Comparison of ENCODE assay signal across 18 cellular contexts in the genomic region with DNA sequence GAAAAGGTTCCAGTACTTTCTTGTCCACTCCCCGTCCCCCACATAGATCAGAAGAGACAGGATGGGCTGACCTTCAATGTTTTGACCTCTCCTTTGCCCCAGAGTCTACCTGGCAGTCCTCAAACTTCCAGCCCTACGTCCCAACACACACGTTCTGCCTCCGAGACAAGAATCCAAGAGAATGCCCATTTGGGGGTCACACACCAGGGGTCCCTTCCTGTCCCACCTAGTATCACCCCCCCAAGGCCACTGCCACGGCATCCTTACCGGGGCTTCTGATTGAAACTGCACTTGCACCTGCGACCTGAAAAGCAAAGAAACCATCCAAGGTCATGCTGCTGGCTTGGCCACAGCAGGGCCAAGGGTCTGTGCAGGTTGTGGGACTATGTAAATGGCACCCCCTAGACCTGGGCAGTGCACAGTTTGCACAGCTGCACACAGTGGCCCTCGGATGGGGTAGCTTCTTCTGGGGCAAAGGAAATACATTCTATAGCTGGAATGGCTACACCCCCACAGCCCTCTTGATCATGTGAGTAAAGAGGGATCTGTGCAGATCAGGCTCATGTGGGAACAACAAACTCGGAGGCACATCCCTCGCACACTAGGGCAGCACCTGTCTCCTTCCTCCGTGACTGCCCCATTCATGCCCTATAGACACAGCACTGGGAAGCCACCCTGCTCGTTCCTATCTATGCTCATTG. TPM values are rescaled to one million over a fixed set of nuclear protein-coding genes. Genes with fewer than 3 reads are reported as not detected.
A peak's percentile ranks its signal among the peaks of the same experiment; 100 is the strongest.
DNase-seq lines count a peak whose midpoint lies in the region; ATAC-seq, FAIRE-seq and TF ChIP-seq lines count a peak whose summit lies in the region.
"Had no signal": no experiment of that assay in that cellular context is flagged by ENCODE, and none has a peak within 500 bp of the region (broad histone marks: within the 10 kb centered on the region; RNA-seq: fewer than 3 reads in every experiment).

No MANE protein-coding gene starts in this region.

- FAIRE-seq in HepG2 (lab: Jason Lieb, UNC): no peak

- no peaks in the 10 kb centered on the region for H3K9me1 ChIP-seq in IMR-90 (ENCODE audit: insufficient read depth, low read length)

- no peak overlapping the region for H3K18ac ChIP-seq in IMR-90 (ENCODE audit: low read depth, low read length)

- no peaks in the 10 kb centered on the region for H3K36me3 ChIP-seq in IMR-90 (ENCODE audit: control insufficient read depth, insufficient read depth, low read length)
- no peaks in the 10 kb centered on the region for H3K36me3 ChIP-seq in HepG2 (replicated peaks in 1 of 2; ENCODE audit: control insufficient read depth in 1 of 2, insufficient read depth in 2 of 2, low read length in 2 of 2)
- H3K36me3 ChIP-seq in stomach: peaks cover 0 to 53% (median 12%) of the 10 kb centered on the region in 4 donors
- peaks cover 0 to 48% of the 10 kb centered on the region in 2 donors for H3K36me3 ChIP-seq in gastroesophageal sphincter
- H3K36me3 ChIP-seq: gastrocnemius medialis had no signal

- H2BK120ac ChIP-seq in IMR-90 (ENCODE audit: low read depth, low read length): no peak overlapping the region

- intact Hi-C loops in IMR-90 (cut with micrococcal nuclease) (no loop called here), HepG2 (cut with micrococcal nuclease; ENCODE audit: unreplicated experiment) (loop anchor here (10.0 kb wide), 1 partner anchor 64 kb away; no protein-coding TSS in a partner anchor), stomach (cut with DNase I; ENCODE audit: low total_unique reads) (no loop called here)

- in situ Hi-C loops in IMR-90 (cut with MboI; ENCODE audit: low sequenced_read_pairs) (loop anchor here (5.0 kb wide), 1 partner anchor 106 kb away; no protein-coding TSS in a partner anchor), HepG2 (cut with HindIII; ENCODE audit: extremely low pct_ligation_motif_present, low pct_unique_long_range_greater_than_20kb) (no loop called here)

- H3K4me2 ChIP-seq in IMR-90 (ENCODE audit: low read depth, low read length) (no peak overlapping the region), HepG2 (ENCODE audit: low read depth, low read length) (no peak overlapping the region)

- no peak overlapping the region for H3K9ac ChIP-seq in IMR-90 (ENCODE audit: low read depth, low read length)
- no peak overlapping the region for H3K9ac ChIP-seq in HepG2 (ENCODE audit: insufficient read depth, low read depth, low read length)

- no peaks in the 10 kb centered on the region for H3K79me1 ChIP-seq in IMR-90 (ENCODE audit: low read depth in 1 of 2, low read length in 2 of 2)

- H2AFZ ChIP-seq in IMR-90 (replicated peaks; ENCODE audit: low read length, poor library complexity): no peak overlapping the region
- no peak overlapping the region for H2AFZ ChIP-seq in HepG2 (ENCODE audit: low read length)

- DNase-seq in activated CD4-positive, CD25-positive, alpha-beta regulatory T cell treated with anti-CD3 and anti-CD28 coated beads, Interleukin-2, amount 50 U/mL, for 72 hours: peak; percentile 8
- DNase-seq in activated CD4-positive, CD25-positive, alpha-beta regulatory T cell (lab: John Stamatoyannopoulos, UW): no peak
- DNase-seq in IMR-90: no peak
- DNase-seq in HepG2 (ENCODE audit: low spot score): no peak
- peak; percentile 16 for DNase-seq in stomach
- DNase-seq in DMS79 (lab: John Stamatoyannopoulos, UW): no peak
- DNase-seq in epidermal melanocyte (ENCODE audit: insufficient read length, low spot score): no peak
- DNase-seq: Calu3; gastrocnemius medialis; Kasumi-1; NCI-H1092; NCI-H526; stimulated activated CD4-positive, alpha-beta T cell treated with anti-CD3 and anti-CD28 coated beads, Interleukin-15, amount 100 ng/mL, for 24 hours had no signal

- dilution Hi-C loops in IMR-90 (cut with HindIII; ENCODE audit: low sequenced_read_pairs, unreplicated experiment): no loop called here

- TF ChIP-seq EP300 in HepG2 (IDR thresholded peaks at IDR 0.05; ENCODE audit: low read depth in 2 of 2, low read length in 2 of 2) (no peak), HepG2 (CRISPR knock-in tag; IDR thresholded peaks at IDR 0.05; ENCODE audit: borderline replicate concordance) (no peak), stomach (IDR thresholded peaks at IDR 0.05) (no peak), gastroesophageal sphincter (IDR thresholded peaks at IDR 0.05) (no peak)

- peak overlapping the region; percentile 5 for H2AK9ac ChIP-seq in IMR-90 (replicated peaks; ENCODE audit: low read depth, low read length, poor library complexity)

- TF ChIP-seq CTCF in IMR-90 (conservative IDR thresholded peaks at IDR 0.05; ENCODE audit: low read depth, low read length) (no peak), HepG2 (CRISPR knock-in tag; IDR thresholded peaks at IDR 0.05) (0 out of 2 replicates have a peak, but pooled peaks have one; percentile 5), stomach (IDR thresholded peaks at IDR 0.05) (no peak), gastroesophageal sphincter (IDR thresholded peaks at IDR 0.05) (no peak)

- CTCF ChIA-PET in IMR-90 (lab: Yijun Ruan, JAX) (interaction anchor here (2.4 kb wide), 1 partner anchor 106 kb away, joined by 12 read pairs; no protein-coding TSS in a partner anchor), HepG2 (lab: Yijun Ruan, JAX; ENCODE audit: low intra/inter-chr PET ratio, low total read pairs) (no interaction called here)

- 67% methylated on average over 3 of the region's 12 CpGs; no CpG with 5 or more reads in 1 of the 2 experiments for whole genome bisulfite sequencing in IMR-90 (ENCODE audit: extremely low coverage in 2 of 2, insufficient read length in 1 of 2), 2 experiments
- WGBS in HepG2 (ENCODE audit: low lambda C conversion rate): 22% methylated on average over 12 of the region's 12 CpGs
- WGBS in stomach, 5 donors: 84 to 93% (median 85%) methylated on average over 10 to 12 of the region's 12 CpGs
- 82 to 92% methylated on average over 6 to 10 of the region's 12 CpGs for WGBS in gastroesophageal sphincter (ENCODE audit: low coverage in 1 of 2), 2 donors

- H2BK5ac ChIP-seq in IMR-90 (ENCODE audit: low read depth, low read length, poor library complexity, severe bottlenecking): no peak overlapping the region

- H2BK20ac ChIP-seq in IMR-90 (ENCODE audit: low read depth, low read length): no peak overlapping the region

- H3K4ac ChIP-seq in IMR-90 (ENCODE audit: low read depth, low read length): no peak overlapping the region

- no peaks in the 10 kb centered on the region for H3K4me1 ChIP-seq in IMR-90 (ENCODE audit: control insufficient read depth, insufficient read depth, low read length)
- peaks cover 14% of the 10 kb centered on the region for H3K4me1 ChIP-seq in HepG2 (ENCODE audit: insufficient read depth, low read length)
- H3K4me1 ChIP-seq in stomach: peaks cover 0 to 23% (median 11%) of the 10 kb centered on the region in 4 donors
- peaks cover 0 to 21% (median 0%) of the 10 kb centered on the region in 3 donors for H3K4me1 ChIP-seq in gastroesophageal sphincter

- POLR2A ChIA-PET in IMR-90 (lab: Charles Lee; ENCODE audit: unreplicated experiment): no interaction called here
- POLR2A ChIA-PET in HepG2 (lab: Yijun Ruan, JAX): no interaction called here

- no peak overlapping the region for H3K23ac ChIP-seq in IMR-90 (ENCODE audit: low read depth, low read length)

- ATAC-seq in IMR-90 (ENCODE audit: low read depth): no peak
- no peak for ATAC-seq in HepG2
- ATAC-seq in gastroesophageal sphincter: no peak
- ATAC-seq: T-cell had no signal

- no peak overlapping the region for H3K56ac ChIP-seq in IMR-90 (ENCODE audit: extremely low read depth, insufficient read depth, low read length)

- peaks cover 20% of the 10 kb centered on the region for H3K27me3 ChIP-seq in IMR-90 (ENCODE audit: control insufficient read depth, insufficient read depth, low read length)
- H3K27me3 ChIP-seq in HepG2 (ENCODE audit: control insufficient read depth in 1 of 2, insufficient read depth in 2 of 2, low read length in 2 of 2): peaks cover 10 to 51% of the 10 kb centered on the region in 2 experiments; a peak in 3 of 5 replicates
- no peaks in the 10 kb centered on the region for H3K27me3 ChIP-seq in stomach
- no peaks in the 10 kb centered on the region for H3K27me3 ChIP-seq in gastroesophageal sphincter
- H3K27me3 ChIP-seq: cardiac muscle cell, gastrocnemius medialis had no signal

- H3K79me2 ChIP-seq in HepG2 (ENCODE audit: insufficient read depth, low read length): no peaks in the 10 kb centered on the region

- TF ChIP-seq POLR2A in IMR-90 (IDR thresholded peaks at IDR 0.05; ENCODE audit: low read depth, low read length) (no peak), HepG2 (IDR thresholded peaks at IDR 0.05; ENCODE audit: insufficient read depth in 1 of 2, low read depth in 2 of 2, low read length in 2 of 2) (no peak), stomach (IDR thresholded peaks at IDR 0.05) (no peak), gastroesophageal sphincter (IDR thresholded peaks at IDR 0.05) (no peak)

- H3K27ac ChIP-seq in IMR-90 (ENCODE audit: insufficient read depth, low read length): no peak overlapping the region
- H3K27ac ChIP-seq in HepG2 (ENCODE audit: extremely low read length, insufficient read depth, low read length): no peak overlapping the region
- no peak overlapping the region for H3K27ac ChIP-seq in stomach
- no peak overlapping the region for H3K27ac ChIP-seq in gastroesophageal sphincter
- H3K27ac ChIP-seq: 22Rv1, cardiac muscle cell, tibial artery had no signal

- H3K9me3 ChIP-seq in IMR-90 (ENCODE audit: control insufficient read depth, insufficient read depth, low read length) (no peaks in the 10 kb centered on the region), HepG2 (ENCODE audit: low read length) (no peaks in the 10 kb centered on the region), stomach (no peaks in the 10 kb centered on the region), gastroesophageal sphincter (no peaks in the 10 kb centered on the region)
- H3K9me3 ChIP-seq: gastrocnemius medialis, tibial artery had no signal

- H4K91ac ChIP-seq in IMR-90 (ENCODE audit: insufficient read depth, low read depth, low read length): no peak overlapping the region

- no peak overlapping the region for H4K8ac ChIP-seq in IMR-90 (ENCODE audit: low read depth in 2 of 2, low read length in 2 of 2)

- BruUV-seq in IMR-90 (replicated peaks; lab: Mats Ljungman, UMichigan) (no TSS peak), HepG2 (replicated peaks; lab: Mats Ljungman, UMichigan) (no TSS peak)

- H2BK15ac ChIP-seq in IMR-90 (ENCODE audit: low read depth, low read length): no peak overlapping the region

- H2AK5ac ChIP-seq in IMR-90 (ENCODE audit: low read depth, low read length): no peak overlapping the region

- no peak for TF ChIP-seq RAD21 in IMR-90 (IDR thresholded peaks at IDR 0.05; ENCODE audit: low read length)
- TF ChIP-seq RAD21 in HepG2 (CRISPR knock-in tag; IDR thresholded peaks at IDR 0.05): no peak

- no peak overlapping the region for H3K14ac ChIP-seq in IMR-90 (replicated peaks; ENCODE audit: low read depth, low read length)

- H4K20me1 ChIP-seq in IMR-90 (ENCODE audit: insufficient read depth, low read length): no peaks in the 10 kb centered on the region
- no peaks in the 10 kb centered on the region for H4K20me1 ChIP-seq in HepG2 (ENCODE audit: insufficient read depth, low read length)

- H3K4me3 ChIP-seq in IMR-90 (ENCODE audit: insufficient read depth, low read depth, low read length): no peak overlapping the region
- H3K4me3 ChIP-seq in HepG2 (replicated peaks in 1 of 3; ENCODE audit: insufficient read depth in 1 of 3, low read depth in 2 of 3, low read length in 3 of 3): no peak overlapping the region
- no peak overlapping the region for H3K4me3 ChIP-seq in stomach
- H3K4me3 ChIP-seq in gastroesophageal sphincter: no peak overlapping the region
- H3K4me3 ChIP-seq: cardiac muscle cell, gastrocnemius medialis, tibial artery had no signal

- no peak overlapping the region for H4K5ac ChIP-seq in IMR-90 (ENCODE audit: low read depth, low read length)

RNA-seq across cellular contexts. Expression of gene FXYD2, which starts 16.5 kb away (rescaled TPM):
- not detected in 2 replicates for total RNA-seq in IMR-90 (2012; rRNA removed)
- polyA plus RNA-seq in IMR-90 (2012; rRNA removed): 0.09 TPM in 1 of 2 replicates, not detected in the other
- not detected in 2 replicates for polyA plus RNA-seq in IMR-90 (2012; cell fraction: cytosol; rRNA removed)
- 0.04 and 0.07 TPM in 2 replicates for polyA plus RNA-seq in IMR-90 (2012; cell fraction: nucleus; rRNA removed; ENCODE audit: low replicate concordance)
- 106 and 107 TPM in 2 replicates for total RNA-seq in HepG2 (2016; rRNA removed; fragmentation: Illumina TruSeq; extraction: Trizol)
- total RNA-seq in HepG2 (2016; cell fraction: cytosol; rRNA removed; fragmentation: Illumina TruSeq; extraction: Trizol; ENCODE audit: low read depth): 71.2 and 93.3 TPM in 2 replicates
- 102 and 114 TPM in 2 replicates for total RNA-seq in HepG2 (2016; cell fraction: insoluble cytoplasmic fraction; rRNA removed; fragmentation: Illumina TruSeq; extraction: Trizol)
- 99.5 and 112 TPM in 2 replicates for total RNA-seq in HepG2 (2016; cell fraction: membrane; rRNA removed; fragmentation: Illumina TruSeq; extraction: Trizol)
- total RNA-seq in HepG2 (2016; cell fraction: nucleus; rRNA removed; fragmentation: Illumina TruSeq; extraction: Trizol): 50.7 and 58.0 TPM in 2 replicates
- 38.8 and 45.9 TPM in 2 replicates for polyA plus RNA-seq in HepG2 (2011; rRNA removed)
- polyA plus RNA-seq in HepG2 (2011; cell fraction: cytosol; rRNA removed): 34.6 and 67.1 TPM in 2 replicates
- 36.7 and 39.0 TPM in 2 replicates for polyA plus RNA-seq in HepG2 (2011; cell fraction: nucleus; rRNA removed)
- polyA plus RNA-seq in HepG2 (2012): 12.8 and 15.4 TPM in 2 replicates
- polyA plus RNA-seq in HepG2 (2016; cell fraction: cytosol; fragmentation: Illumina TruSeq; extraction: Trizol; ENCODE audit: low read depth): 80.3 and 98.8 TPM in 2 replicates
- 93.9 and 102 TPM in 2 replicates for polyA plus RNA-seq in HepG2 (2016; cell fraction: insoluble cytoplasmic fraction; fragmentation: Illumina TruSeq; extraction: Trizol; ENCODE audit: low read depth)
- 83.4 and 95.9 TPM in 2 replicates for polyA plus RNA-seq in HepG2 (2016; cell fraction: membrane; fragmentation: Illumina TruSeq; extraction: Trizol; ENCODE audit: low read depth)
- 79.8 and 83.8 TPM in 2 replicates for polyA plus RNA-seq in HepG2 (2016; cell fraction: nucleus; fragmentation: Illumina TruSeq; extraction: Trizol; ENCODE audit: insufficient read depth, low read depth)
- 0.12 and 31.7 TPM in 2 replicates for polyA minus RNA-seq in HepG2 (2011; rRNA and poly(A)+ RNA removed; ENCODE audit: low replicate concordance)
- 4.7 and 14.1 TPM in 2 replicates for polyA minus RNA-seq in HepG2 (2011; cell fraction: cytosol; rRNA and poly(A)+ RNA removed)
- polyA minus RNA-seq in HepG2 (2011; cell fraction: nucleus; rRNA and poly(A)+ RNA removed): 35.9 and 38.2 TPM in 2 replicates
- total RNA-seq in stomach: 1 to 10 TPM in 1 of 5 donors, under 1 TPM in 1, not detected in 3; 0.45 to 7.0 TPM
- polyA plus RNA-seq in stomach: 1 to 10 TPM; 1.0 to 7.8 (median 4.0) TPM
- 1 to 10 TPM in 2 of 4 donors, under 1 TPM in 2; 0.50 to 3.0 (median 1.2) TPM for total RNA-seq in gastroesophageal sphincter

RNA-seq across cellular contexts. Expression of gene FXYD6, which starts 35.4 kb away (rescaled TPM):
- total RNA-seq in IMR-90 (2012; rRNA removed): not detected in 2 replicates
- 0.32 and 0.36 TPM in 2 replicates for polyA plus RNA-seq in IMR-90 (2012; rRNA removed)
- polyA plus RNA-seq in IMR-90 (2012; cell fraction: cytosol; rRNA removed): 0.12 TPM in 1 of 2 replicates, not detected in the other
- 0.07 and 0.13 TPM in 2 replicates for polyA plus RNA-seq in IMR-90 (2012; cell fraction: nucleus; rRNA removed; ENCODE audit: low replicate concordance)
- not detected in 2 replicates for total RNA-seq in HepG2 (2016; rRNA removed; fragmentation: Illumina TruSeq; extraction: Trizol)
- not detected in 2 replicates for total RNA-seq in HepG2 (2016; cell fraction: cytosol; rRNA removed; fragmentation: Illumina TruSeq; extraction: Trizol; ENCODE audit: low read depth)
- total RNA-seq in HepG2 (2016; cell fraction: insoluble cytoplasmic fraction; rRNA removed; fragmentation: Illumina TruSeq; extraction: Trizol): not detected in 2 replicates
- not detected in 2 replicates for total RNA-seq in HepG2 (2016; cell fraction: membrane; rRNA removed; fragmentation: Illumina TruSeq; extraction: Trizol)
- total RNA-seq in HepG2 (2016; cell fraction: nucleus; rRNA removed; fragmentation: Illumina TruSeq; extraction: Trizol): not detected in 2 replicates
- not detected in 2 replicates for polyA plus RNA-seq in HepG2 (2011; rRNA removed)
- polyA plus RNA-seq in HepG2 (2011; cell fraction: cytosol; rRNA removed): not detected in 2 replicates
- not detected in 2 replicates for polyA plus RNA-seq in HepG2 (2011; cell fraction: nucleus; rRNA removed)
- not detected in 2 replicates for polyA plus RNA-seq in HepG2 (2012)
- polyA plus RNA-seq in HepG2 (2016; cell fraction: cytosol; fragmentation: Illumina TruSeq; extraction: Trizol; ENCODE audit: low read depth): not detected in 2 replicates
- not detected in 2 replicates for polyA plus RNA-seq in HepG2 (2016; cell fraction: insoluble cytoplasmic fraction; fragmentation: Illumina TruSeq; extraction: Trizol; ENCODE audit: low read depth)
- polyA plus RNA-seq in HepG2 (2016; cell fraction: membrane; fragmentation: Illumina TruSeq; extraction: Trizol; ENCODE audit: low read depth): not detected in 2 replicates
- polyA plus RNA-seq in HepG2 (2016; cell fraction: nucleus; fragmentation: Illumina TruSeq; extraction: Trizol; ENCODE audit: insufficient read depth, low read depth): not detected in 2 replicates
- polyA minus RNA-seq in HepG2 (2011; rRNA and poly(A)+ RNA removed; ENCODE audit: low replicate concordance): not detected in 2 replicates
- polyA minus RNA-seq in HepG2 (2011; cell fraction: cytosol; rRNA and poly(A)+ RNA removed): not detected in 2 replicates
- not detected in 2 replicates for polyA minus RNA-seq in HepG2 (2011; cell fraction: nucleus; rRNA and poly(A)+ RNA removed)
- 100 to 1,000 TPM in 1 of 5 donors, 10 to 100 TPM in 4; 12.7 to 187 (median 47.0) TPM for total RNA-seq in stomach
- 10 to 100 TPM; 22.5 to 39.4 (median 25.6) TPM for polyA plus RNA-seq in stomach
- total RNA-seq in gastroesophageal sphincter: 10 to 100 TPM; 28.6 to 76.7 (median 74.4) TPM

RNA-seq across cellular contexts. Expression of gene DSCAML1, which starts 44.0 kb away (rescaled TPM):
- total RNA-seq in IMR-90 (2012; rRNA removed) (not detected in 2 replicates), HepG2 (2016; rRNA removed; fragmentation: Illumina TruSeq; extraction: Trizol) (0.14 and 0.29 TPM in 2 replicates), stomach (1 to 10 TPM in 2 of 5 donors, under 1 TPM in 3; 0.14 to 2.9 (median 0.45) TPM), gastroesophageal sphincter (1 to 10 TPM in 1 of 4 donors, under 1 TPM in 3; 0.35 to 2.5 (median 0.73) TPM)
- polyA plus RNA-seq in IMR-90 (2012; rRNA removed) (not detected in 2 replicates), HepG2 (2011; rRNA removed) (0.40 and 0.72 TPM in 2 replicates), stomach (under 1 TPM; 0.08 to 0.75 (median 0.46) TPM)
- not detected in 2 replicates for polyA plus RNA-seq in IMR-90 (2012; cell fraction: cytosol; rRNA removed)
- polyA plus RNA-seq in IMR-90 (2012; cell fraction: nucleus; rRNA removed; ENCODE audit: low replicate concordance): not detected in 2 replicates
- 0.61 and 0.88 TPM in 2 replicates for total RNA-seq in HepG2 (2016; cell fraction: cytosol; rRNA removed; fragmentation: Illumina TruSeq; extraction: Trizol; ENCODE audit: low read depth)
- 0.24 and 0.35 TPM in 2 replicates for total RNA-seq in HepG2 (2016; cell fraction: insoluble cytoplasmic fraction; rRNA removed; fragmentation: Illumina TruSeq; extraction: Trizol)
- 0.17 and 0.28 TPM in 2 replicates for total RNA-seq in HepG2 (2016; cell fraction: membrane; rRNA removed; fragmentation: Illumina TruSeq; extraction: Trizol)
- total RNA-seq in HepG2 (2016; cell fraction: nucleus; rRNA removed; fragmentation: Illumina TruSeq; extraction: Trizol): 0.47 and 0.50 TPM in 2 replicates
- 0.15 and 0.35 TPM in 2 replicates for polyA plus RNA-seq in HepG2 (2011; cell fraction: cytosol; rRNA removed)
- 2.6 and 4.1 TPM in 2 replicates for polyA plus RNA-seq in HepG2 (2011; cell fraction: nucleus; rRNA removed)
- polyA plus RNA-seq in HepG2 (2012): 0.48 and 0.69 TPM in 2 replicates
- 0.06 and 0.07 TPM in 2 replicates for polyA plus RNA-seq in HepG2 (2016; cell fraction: cytosol; fragmentation: Illumina TruSeq; extraction: Trizol; ENCODE audit: low read depth)
- polyA plus RNA-seq in HepG2 (2016; cell fraction: insoluble cytoplasmic fraction; fragmentation: Illumina TruSeq; extraction: Trizol; ENCODE audit: low read depth): 0.14 and 0.19 TPM in 2 replicates
- 0.09 and 0.14 TPM in 2 replicates for polyA plus RNA-seq in HepG2 (2016; cell fraction: membrane; fragmentation: Illumina TruSeq; extraction: Trizol; ENCODE audit: low read depth)
- polyA plus RNA-seq in HepG2 (2016; cell fraction: nucleus; fragmentation: Illumina TruSeq; extraction: Trizol; ENCODE audit: insufficient read depth, low read depth): 0.24 and 0.74 TPM in 2 replicates
- polyA minus RNA-seq in HepG2 (2011; rRNA and poly(A)+ RNA removed; ENCODE audit: low replicate concordance): 1.8 TPM in 1 of 2 replicates, not detected in the other
- polyA minus RNA-seq in HepG2 (2011; cell fraction: cytosol; rRNA and poly(A)+ RNA removed): 0.18 and 0.20 TPM in 2 replicates
- 2.7 and 6.2 TPM in 2 replicates for polyA minus RNA-seq in HepG2 (2011; cell fraction: nucleus; rRNA and poly(A)+ RNA removed)
- polyA plus RNA-seq: cardiac muscle cell had no signal

Comparison
In these comparisons a context has a peak if more than half of its experiments do, and no peak if none do; other contexts are left out.
1. DNase-seq: peak in activated CD4-positive, CD25-positive, alpha-beta regulatory T cell treated with anti-CD3 and anti-CD28 coated beads, Interleukin-2, amount 50 U/mL, for 72 hours (single experiment) and stomach (single experiment); none in activated CD4-positive, CD25-positive, alpha-beta regulatory T cell (0 of 4), IMR-90 (single experiment), HepG2 (single experiment), DMS79 (single experiment) and epidermal melanocyte (single experiment).
2. RNA of gene FXYD2, which starts 16.5 kb away (total RNA-seq): 50.7 to 114 TPM in HepG2; 0.50 to 3.0 TPM in gastroesophageal sphincter, not detected in IMR-90 and 0.45 to 7.0 TPM in stomach; every median in the first group is over 4 times any median in the second.
3. RNA of gene FXYD6, which starts 35.4 kb away (total RNA-seq): 28.6 to 76.7 TPM in gastroesophageal sphincter and 12.7 to 187 TPM in stomach; not detected in IMR-90 and not detected in HepG2; every median in the first group is over 10 times any median in the second.